ENCODE assay signal across 8 cellular contexts in the genomic region with DNA sequence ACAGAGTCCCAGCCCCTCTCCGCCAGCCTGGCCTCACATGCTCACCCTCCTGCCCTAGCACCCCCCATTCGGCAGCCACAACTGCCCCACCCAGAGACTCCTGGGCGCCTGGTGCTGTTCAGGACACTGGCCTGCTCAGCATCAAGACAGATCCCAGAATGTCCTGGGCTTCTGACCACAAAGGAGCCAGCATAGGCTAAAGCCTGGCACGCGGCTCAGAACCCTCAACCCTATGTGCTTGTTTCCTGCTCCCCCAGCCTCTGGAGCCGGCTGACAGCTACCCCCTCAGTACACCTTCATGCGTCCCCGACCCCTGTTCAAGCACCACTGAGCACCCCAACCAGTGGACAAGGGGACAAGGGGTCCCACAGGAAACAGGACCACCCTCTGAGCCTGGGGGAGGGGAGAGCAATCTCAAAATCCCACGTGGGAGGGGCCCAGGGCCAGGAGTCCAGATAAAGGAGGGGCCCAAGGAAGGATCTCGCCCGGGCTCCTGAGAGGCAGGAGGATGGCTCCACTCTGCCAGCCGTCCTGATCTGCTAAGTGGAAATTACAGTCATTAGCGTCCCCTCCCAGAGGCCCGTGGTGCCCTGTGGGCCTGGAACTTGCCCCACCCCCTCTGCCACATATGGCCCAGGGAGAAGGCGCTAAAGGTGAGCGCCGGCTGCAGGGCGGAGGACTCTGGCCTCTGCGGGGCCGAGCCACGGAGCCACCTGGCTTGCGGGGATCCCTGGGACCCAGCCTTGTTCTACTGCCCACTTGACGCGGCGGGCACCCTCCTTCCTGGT. TPM values are rescaled to one million over a fixed set of nuclear protein-coding genes. Genes with fewer than 3 reads are reported as not detected.
DNase-seq lines count a peak whose midpoint lies in the region; TF ChIP-seq lines count a peak whose summit lies in the region.

No MANE protein-coding gene starts in this region.

- no peaks in the 10 kb centered on the region for H3K9me2 ChIP-seq in MM.1S (replicated peaks; ENCODE audit: insufficient read depth, low read length)

- H3K27me3 ChIP-seq in GM06990 (replicated peaks; ENCODE audit: control insufficient read depth, insufficient read depth, low read length) (no peaks in the 10 kb centered on the region), osteoblast (ENCODE audit: insufficient read depth, low read length) (no peaks in the 10 kb centered on the region), MM.1S (replicated peaks; ENCODE audit: insufficient read depth, low read length) (peaks cover 44% of the 10 kb centered on the region)

- H3K4me3 ChIP-seq in GM06990 (replicated peaks; ENCODE audit: low read depth, low read length) (peak overlapping the region; percentile 56), osteoblast (ENCODE audit: insufficient read depth, low read length) (peak overlapping the region; percentile 82), MM.1S (ENCODE audit: low read length) (no peak overlapping the region)

- H3K4me2 ChIP-seq in osteoblast (ENCODE audit: insufficient read depth, low read length) = peak overlapping the region; percentile 84
- H3K4me2 ChIP-seq in MM.1S (ENCODE audit: low read depth, low read length) = no peak overlapping the region

- H3K36me3 ChIP-seq in GM06990 (ENCODE audit: control insufficient read depth, insufficient read depth, low read length) = no peaks in the 10 kb centered on the region
- H3K36me3 ChIP-seq in osteoblast (ENCODE audit: insufficient read depth, low read length) = no peaks in the 10 kb centered on the region
- H3K36me3 ChIP-seq in MM.1S (replicated peaks; ENCODE audit: insufficient read depth, low read length) = no peaks in the 10 kb centered on the region

- H4K20me1 ChIP-seq in osteoblast (ENCODE audit: insufficient read depth, low read length) (peaks cover 12% of the 10 kb centered on the region), MM.1S (ENCODE audit: insufficient read depth, low read length) (no peaks in the 10 kb centered on the region)

- H3K9me3 ChIP-seq in osteoblast (ENCODE audit: low read depth, low read length) (no peaks in the 10 kb centered on the region), MM.1S (replicated peaks; ENCODE audit: insufficient read depth, low read length) (no peaks in the 10 kb centered on the region)

- no peaks in the 10 kb centered on the region for H3F3A ChIP-seq in MM.1S (ENCODE audit: insufficient read depth, low read length)

- H3K79me2 ChIP-seq in osteoblast (ENCODE audit: insufficient read depth, low read length) (no peaks in the 10 kb centered on the region), MM.1S (ENCODE audit: low read length) (no peaks in the 10 kb centered on the region)

- DNase-seq in GM06990 (ENCODE audit: extremely low read depth, insufficient read length) (no peak), RPMI8226 (peak; percentile 37), epithelial cell of prostate (ENCODE audit: low read depth, low spot score) (no peak), osteoblast (ENCODE audit: insufficient read length, low spot score, missing footprints) (peak; percentile 91), MM.1S (no peak), AML-193 (lab: John Stamatoyannopoulos, UW) (no peak), NCI-H446 treated with DMSO at 0.1 percent for 48 hours (lab: John Stamatoyannopoulos, UW) (no peak), inferior parietal cortex (ENCODE audit: extremely low spot score) (no peak)

- no peak overlapping the region for H2AFZ ChIP-seq in osteoblast (ENCODE audit: low read length)
- H2AFZ ChIP-seq in MM.1S (ENCODE audit: low read length) = no peak overlapping the region

- H3K4me1 ChIP-seq in osteoblast (ENCODE audit: insufficient read depth, low read length) (peaks cover 31% of the 10 kb centered on the region), MM.1S (ENCODE audit: low read length) (no peaks in the 10 kb centered on the region)

- TF ChIP-seq CTCF in GM06990 (IDR thresholded peaks at IDR 0.05; ENCODE audit: insufficient read depth, low read length, poor library complexity, severe bottlenecking) (no peak), osteoblast (IDR thresholded peaks at IDR 0.05; ENCODE audit: extremely low read depth, low read depth, low read length) (no peak), MM.1S (IDR thresholded peaks at IDR 0.05; ENCODE audit: low read length) (no peak)

- peak overlapping the region; percentile 88 for H3K27ac ChIP-seq in epithelial cell of prostate
- peak overlapping the region; percentile 30 for H3K27ac ChIP-seq in osteoblast (ENCODE audit: low read depth, low read length)
- H3K27ac ChIP-seq in MM.1S (ENCODE audit: low read length) = no peak overlapping the region

- H3K9ac ChIP-seq in MM.1S (ENCODE audit: low read length) = no peak overlapping the region

RNA-seq across cellular contexts. Expression of a gene that starts 27.1 kb away (rescaled TPM):
- under 0.01 TPM in 2 replicates for total RNA-seq in osteoblast

Comparison
In these comparisons a context has a peak if more than half of its experiments do, and no peak if none do; other contexts are left out.
1. DNase-seq: peak in RPMI8226 (single experiment) and osteoblast (single experiment); none in GM06990 (single experiment), epithelial cell of prostate (single experiment), MM.1S (single experiment), AML-193 (0 of 2), NCI-H446 treated with DMSO at 0.1 percent for 48 hours (single experiment) and inferior parietal cortex (single experiment).